9 cellular contexts compared by ENCODE assay signal in genomic region chr10:87734987-87735827, GRCh38.
A peak's percentile ranks its signal among the peaks of the same experiment; 100 is the strongest.
DNase-seq lines count a peak whose midpoint lies in the region; ATAC-seq and TF ChIP-seq lines count a peak whose summit lies in the region.
"Had no signal": no experiment of that assay in that cellular context is flagged by ENCODE, and none has a peak within 500 bp of the region (broad histone marks: within the 10 kb centered on the region; RNA-seq: fewer than 3 reads in every experiment).

No MANE protein-coding gene starts in this region.

- dilution Hi-C loops in mammary epithelial cell (cut with HindIII; ENCODE audit: low sequenced_read_pairs), result loop anchor here (5.0 kb wide), 1 partner anchor 53 kb away; no protein-coding TSS in a partner anchor

- H4K20me1 ChIP-seq in mammary epithelial cell (ENCODE audit: insufficient read depth, low read length), result no peaks in the 10 kb centered on the region

- H3K4me3 ChIP-seq in mammary epithelial cell (replicated peaks in 1 of 3; ENCODE audit: insufficient read depth in 1 of 3, low read depth in 2 of 3, low read length in 3 of 3), result no peak overlapping the region
- H3K4me3 ChIP-seq: SK-N-MC had no signal

- CTCF ChIA-PET in mammary epithelial cell (lab: Charles Lee; ENCODE audit: low non-redundant PET), result no interaction called here

- no peaks in the 10 kb centered on the region for H3K79me2 ChIP-seq in mammary epithelial cell (ENCODE audit: insufficient read depth, low read length)

- H3K4me2 ChIP-seq in mammary epithelial cell (ENCODE audit: insufficient read depth, low read depth, low read length), result no peak overlapping the region

- H3K27me3 ChIP-seq in mammary epithelial cell (ENCODE audit: insufficient read depth, low read length), result no peaks in the 10 kb centered on the region

- DNase-seq in CD1c-positive myeloid dendritic cell (ENCODE audit: extremely low spot score) (peak; percentile 24), GM20000 (ENCODE audit: low spot score) (peak; percentile 55), NCI-H748 treated with DMSO at 0.1 percent for 48 hours (lab: John Stamatoyannopoulos, UW) (peak; percentile 8), mammary epithelial cell (peak; percentile 18), islet precursor cell (peak; percentile 74), superior temporal gyrus (ENCODE audit: extremely low spot score) (peak; percentile 67)
- DNase-seq in activated naive CD4-positive, alpha-beta T cell treated with anti-CD3 and anti-CD28 coated beads, Interleukin-2, amount 50 U/mL, for 16 hours, result no peak

- H3K9me3 ChIP-seq in mammary epithelial cell (replicated peaks; ENCODE audit: insufficient read depth, low read length), result no peaks in the 10 kb centered on the region

- H2AFZ ChIP-seq in mammary epithelial cell (ENCODE audit: low read depth, low read length), result no peak overlapping the region

- no TSS peak for BruUV-seq in mammary epithelial cell (replicated peaks; lab: Mats Ljungman, UMichigan)

- ATAC-seq in HG03469 (IDR thresholded peaks at IDR 0.05; ENCODE audit: unreplicated experiment), result no peak

- H3K27ac ChIP-seq in mammary epithelial cell (ENCODE audit: insufficient read depth, low read depth, low read length), result no peak overlapping the region
- H3K27ac ChIP-seq: SK-N-MC had no signal

- H3K36me3 ChIP-seq in mammary epithelial cell (ENCODE audit: insufficient read depth, low read length), result no peaks in the 10 kb centered on the region

- H3K4me1 ChIP-seq in mammary epithelial cell (ENCODE audit: insufficient read depth, low read length), result peaks cover 3% of the 10 kb centered on the region

- no peak overlapping the region for H3K9ac ChIP-seq in mammary epithelial cell (ENCODE audit: insufficient read depth, low read length)

- WGBS in mammary epithelial cell (ENCODE audit: low coverage, missing lambda C conversion rate), result 47% methylated on average over 7 of the region's 7 CpGs

- in situ Hi-C loops in mammary epithelial cell (cut with MboI; ENCODE audit: low sequenced_read_pairs in 2 of 2), result loop anchor here (10.0 to 25.0 kb wide), 2 partner anchors 80 to 198 kb away; partner anchors contain the start of gene PAPSS2 (in 2 of the 2)

- intact Hi-C loops in mammary epithelial cell (cut with micrococcal nuclease), result loop anchor here (1.0 kb wide), 2 partner anchors 79 to 202 kb away; no protein-coding TSS in a partner anchor

- TF ChIP-seq CTCF in GM20000 (IDR thresholded peaks at IDR 0.05; ENCODE audit: extremely low read depth, missing control alignments) (peak; percentile 51), mammary epithelial cell (conservative IDR thresholded peaks at IDR 0.05 in 1 of 2, IDR thresholded peaks at IDR 0.05 in 1 of 2; ENCODE audit: extremely low read depth in 1 of 2, insufficient read depth in 1 of 2, low read depth in 1 of 2, low read length in 2 of 2) (peak; percentile 77 to 81)
